8 cellular contexts compared by ENCODE assay signal in the genomic region with DNA sequence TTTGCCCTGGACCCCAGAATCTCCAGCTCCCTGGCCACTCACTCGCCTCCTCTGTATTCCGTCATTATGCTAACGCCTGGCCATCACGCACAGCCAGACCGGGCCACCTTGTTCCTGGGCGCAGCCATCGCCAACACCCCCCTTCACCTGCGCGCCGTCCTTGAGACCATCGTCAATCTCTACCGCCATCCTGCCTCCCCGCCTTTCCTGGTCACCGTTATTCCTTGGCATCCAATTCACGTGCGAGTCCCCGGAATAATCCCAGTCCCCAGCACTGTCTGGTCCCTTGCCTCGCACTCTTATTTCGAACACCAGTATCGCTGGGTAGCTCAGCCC. TPM values are rescaled to one million over a fixed set of nuclear protein-coding genes. Genes with fewer than 3 reads are reported as not detected.
DNase-seq lines count a peak whose midpoint lies in the region; ATAC-seq and TF ChIP-seq lines count a peak whose summit lies in the region.

No MANE protein-coding gene starts in this region.

- CTCF ChIA-PET in OCI-LY7 (lab: Charles Lee; ENCODE audit: unreplicated experiment): no interaction called here

- H3K27ac ChIP-seq in OCI-LY7 (ENCODE audit: low read depth, low read length, poor library complexity, severe bottlenecking): peak overlapping the region; percentile 71

- H3K79me2 ChIP-seq in OCI-LY7 (ENCODE audit: insufficient read depth, low read depth, low read length): peaks cover 23% of the 10 kb centered on the region

- POLR2A ChIA-PET in OCI-LY7 (lab: Charles Lee): interaction anchor here (1.0 to 1.7 kb wide), 3 partner anchors 20 to 23 kb away, joined by 3 to 5 read pairs (median 4); a partner anchor contains a TSS

- H2AFZ ChIP-seq in OCI-LY7 (ENCODE audit: low read length): peak overlapping the region; percentile 51

- H3K4me3 Mint-ChIP-seq in endothelial cell (ENCODE audit: unreplicated experiment): peak overlapping the region; percentile 94
- H3K4me3 Mint-ChIP-seq in natural killer cell: peak overlapping the region; percentile 87

- BruUV-seq in OCI-LY7 (replicated peaks; lab: Mats Ljungman, UMichigan): no TSS peak

- H3K27ac Mint-ChIP-seq in endothelial cell (ENCODE audit: unreplicated experiment) (peak overlapping the region; percentile 21), natural killer cell (peak overlapping the region; percentile 84 to 90)

- H3K4me1 Mint-ChIP-seq in endothelial cell (ENCODE audit: unreplicated experiment) (peaks cover 11% of the 10 kb centered on the region), natural killer cell (peaks cover 22 to 24% of the 10 kb centered on the region in 2 donors)

- peaks cover 27% of the 10 kb centered on the region for H3K36me3 ChIP-seq in OCI-LY7 (ENCODE audit: insufficient read depth, low read length)

- H3K36me3 Mint-ChIP-seq in endothelial cell (ENCODE audit: low read depth, unreplicated experiment): peaks cover 10% of the 10 kb centered on the region
- no peaks in the 10 kb centered on the region for H3K36me3 Mint-ChIP-seq in natural killer cell

- no peaks in the 10 kb centered on the region for H3K9me3 Mint-ChIP-seq in endothelial cell (ENCODE audit: unreplicated experiment)
- H3K9me3 Mint-ChIP-seq in natural killer cell: no peaks in the 10 kb centered on the region

- TF ChIP-seq CTCF in OCI-LY7 (conservative IDR thresholded peaks at IDR 0.05; ENCODE audit: low read length) (no peak), endothelial cell (IDR thresholded peaks at IDR 0.05; ENCODE audit: unreplicated experiment) (no peak), natural killer cell (IDR thresholded peaks at IDR 0.05) (no peak)

- peaks cover 5% of the 10 kb centered on the region; the same call in 1 of the 2 replicates for H4K20me1 ChIP-seq in OCI-LY7 (ENCODE audit: insufficient read depth, low read length)

- H3K9me3 ChIP-seq in OCI-LY7 (ENCODE audit: low read length): no peaks in the 10 kb centered on the region

- peak overlapping the region; percentile 86 for H3K4me3 ChIP-seq in OCI-LY7 (ENCODE audit: low read depth, low read length, poor library complexity, severe bottlenecking)

- peaks cover 26% of the 10 kb centered on the region for H3K27me3 Mint-ChIP-seq in endothelial cell (ENCODE audit: unreplicated experiment)
- no peaks in the 10 kb centered on the region for H3K27me3 Mint-ChIP-seq in natural killer cell (ENCODE audit: low read depth in 2 of 2)

- peaks cover 18% of the 10 kb centered on the region for H3K4me1 ChIP-seq in OCI-LY7 (ENCODE audit: insufficient read depth, low read length, poor library complexity, severe bottlenecking)

- H3K4me2 ChIP-seq in OCI-LY7 (ENCODE audit: low read length): peak overlapping the region; percentile 100

- ATAC-seq in natural killer cell (peak in 2 of 3 donors; percentile 2 to 4), HG03439 (IDR thresholded peaks at IDR 0.05; ENCODE audit: unreplicated experiment) (no peak)

- intact Hi-C loops in OCI-LY7 (cut with micrococcal nuclease; ENCODE audit: unreplicated experiment): loop anchor here (1.0 kb wide), 2 partner anchors 20 to 48 kb away; a partner anchor contains a TSS
- intact Hi-C loops in natural killer cell (cut with micrococcal nuclease): loop anchor here (5.0 kb wide), 1 partner anchor 62 kb away; a partner anchor contains a TSS

- DNase-seq in DMS 273 (lab: John Stamatoyannopoulos, UW; ENCODE audit: unreplicated experiment): peak; percentile 50
- no peak for DNase-seq in DMS 273 treated with DMSO at 0.1 percent for 48 hours (lab: John Stamatoyannopoulos, UW)
- no peak for DNase-seq in OCI-LY7 (ENCODE audit: low spot score)
- DNase-seq in endothelial cell (ENCODE audit: low spot score): no peak
- DNase-seq in natural killer cell: no peak
- DNase-seq in pons (ENCODE audit: low spot score): no peak
- no peak for DNase-seq in NCI-H226

- H3K9me2 ChIP-seq in OCI-LY7 (ENCODE audit: insufficient read depth, low read length): no peaks in the 10 kb centered on the region

RNA-seq across cellular contexts. Expression of a gene that starts 0.5 kb away (rescaled TPM):
- 68.8 and 69.3 TPM in 2 replicates for total RNA-seq in OCI-LY7 (2014; rRNA removed; shearing (Covaris generic))
- total RNA-seq in OCI-LY7 (2022) (60.1 and 70.2 TPM in 2 replicates), endothelial cell (ENCODE audit: unreplicated experiment) (59.6 TPM), natural killer cell (10 to 100 TPM; 35.9 to 42.1 (median 41.8) TPM)

RNA-seq across cellular contexts. Expression of a gene that starts 5.3 kb away (rescaled TPM):
- 3.7 and 4.4 TPM in 2 replicates for total RNA-seq in OCI-LY7 (2014; rRNA removed; shearing (Covaris generic))
- 5.7 and 6.1 TPM in 2 replicates for total RNA-seq in OCI-LY7 (2022)
- total RNA-seq in endothelial cell (ENCODE audit: unreplicated experiment): 1.8 TPM
- total RNA-seq in natural killer cell: 1 to 10 TPM; 4.3 to 7.4 (median 5.1) TPM

RNA-seq across cellular contexts. Expression of a gene that starts 14.1 kb away (rescaled TPM):
- total RNA-seq in OCI-LY7 (2014; rRNA removed; shearing (Covaris generic)): 25.0 and 40.4 TPM in 2 replicates
- total RNA-seq in OCI-LY7 (2022) (36.5 and 39.0 TPM in 2 replicates), endothelial cell (ENCODE audit: unreplicated experiment) (56.8 TPM), natural killer cell (10 to 100 TPM in 2 of 3 donors, 1 to 10 TPM in 1; 9.9 to 16.3 (median 12.1) TPM)

RNA-seq across cellular contexts. Expression of a gene that starts 19.8 kb away (rescaled TPM):
- total RNA-seq in OCI-LY7 (2014; rRNA removed; shearing (Covaris generic)): 25.4 and 30.1 TPM in 2 replicates
- total RNA-seq in OCI-LY7 (2022) (33.8 and 34.0 TPM in 2 replicates), endothelial cell (ENCODE audit: unreplicated experiment) (25.5 TPM), natural killer cell (10 to 100 TPM; 22.0 to 31.1 (median 30.1) TPM)

RNA-seq across cellular contexts. Expression of a gene that starts 20.0 kb away (rescaled TPM):
- 7.8 and 18.7 TPM in 2 replicates for total RNA-seq in OCI-LY7 (2014; rRNA removed; shearing (Covaris generic))
- total RNA-seq in OCI-LY7 (2022) (17.1 and 21.7 TPM in 2 replicates), endothelial cell (ENCODE audit: unreplicated experiment) (13.6 TPM), natural killer cell (10 to 100 TPM; 11.0 to 27.4 (median 22.6) TPM)
